Comparison of ENCODE assay signal across 2 cellular contexts in genomic region chr19:1441022-1441426, GRCh38.
TF ChIP-seq lines count a peak whose summit lies in the region.

No MANE protein-coding gene starts in this region.

TF ChIP-seq in A549, 52 proteins besides CTCF, POLR2A, EP300 and RAD21:
- TF ChIP-seq TP53 (CRISPR knock-in tag; IDR thresholded peaks at IDR 0.05) = no peak
- TF ChIP-seq ESRRA (IDR thresholded peaks at IDR 0.05; ENCODE audit: borderline replicate concordance, low read length) = no peak
- TF ChIP-seq ZNF302 (CRISPR knock-in tag; IDR thresholded peaks at IDR 0.05) = no peak
- no peak for TF ChIP-seq GATA3 (IDR thresholded peaks at IDR 0.05; ENCODE audit: borderline replicate concordance)
- TF ChIP-seq, protein P1, sequence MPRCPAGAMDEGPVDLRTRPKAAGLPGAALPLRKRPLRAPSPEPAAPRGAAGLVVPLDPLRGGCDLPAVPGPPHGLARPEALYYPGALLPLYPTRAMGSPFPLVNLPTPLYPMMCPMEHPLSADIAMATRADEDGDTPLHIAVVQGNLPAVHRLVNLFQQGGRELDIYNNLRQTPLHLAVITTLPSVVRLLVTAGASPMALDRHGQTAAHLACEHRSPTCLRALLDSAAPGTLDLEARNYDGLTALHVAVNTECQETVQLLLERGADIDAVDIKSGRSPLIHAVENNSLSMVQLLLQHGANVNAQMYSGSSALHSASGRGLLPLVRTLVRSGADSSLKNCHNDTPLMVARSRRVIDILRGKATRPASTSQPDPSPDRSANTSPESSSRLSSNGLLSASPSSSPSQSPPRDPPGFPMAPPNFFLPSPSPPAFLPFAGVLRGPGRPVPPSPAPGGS (IDR thresholded peaks at IDR 0.05) = no peak
- no peak for TF ChIP-seq EHF (CRISPR knock-in tag; IDR thresholded peaks at IDR 0.05)
- no peak for TF ChIP-seq HMGXB4 (CRISPR knock-in tag; IDR thresholded peaks at IDR 0.05; ENCODE audit: borderline replicate concordance)
- no peak for TF ChIP-seq HES2 (IDR thresholded peaks at IDR 0.05)
- TF ChIP-seq JUN (IDR thresholded peaks at IDR 0.05) = no peak
- TF ChIP-seq HOXA7 (CRISPR knock-in tag; IDR thresholded peaks at IDR 0.05) = no peak
- no peak for TF ChIP-seq EHMT2 (IDR thresholded peaks at IDR 0.05; ENCODE audit: low read depth)
- no peak for TF ChIP-seq NPAS2 (CRISPR knock-in tag; IDR thresholded peaks at IDR 0.05; ENCODE audit: borderline replicate concordance)
- no peak for TF ChIP-seq FOXS1 (CRISPR knock-in tag; IDR thresholded peaks at IDR 0.05)
- TF ChIP-seq TFCP2L1 (CRISPR knock-in tag; IDR thresholded peaks at IDR 0.05) = no peak
- TF ChIP-seq, protein P2, sequence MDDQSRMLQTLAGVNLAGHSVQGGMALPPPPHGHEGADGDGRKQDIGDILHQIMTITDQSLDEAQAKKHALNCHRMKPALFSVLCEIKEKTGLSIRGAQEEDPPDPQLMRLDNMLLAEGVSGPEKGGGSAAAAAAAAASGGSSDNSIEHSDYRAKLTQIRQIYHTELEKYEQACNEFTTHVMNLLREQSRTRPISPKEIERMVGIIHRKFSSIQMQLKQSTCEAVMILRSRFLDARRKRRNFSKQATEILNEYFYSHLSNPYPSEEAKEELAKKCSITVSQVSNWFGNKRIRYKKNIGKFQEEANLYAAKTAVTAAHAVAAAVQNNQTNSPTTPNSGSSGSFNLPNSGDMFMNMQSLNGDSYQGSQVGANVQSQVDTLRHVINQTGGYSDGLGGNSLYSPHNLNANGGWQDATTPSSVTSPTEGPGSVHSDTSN (IDR thresholded peaks at IDR 0.05) = no peak
- TF ChIP-seq SREBF2 (IDR thresholded peaks at IDR 0.05) = no peak
- TF ChIP-seq ZSCAN20 (CRISPR knock-in tag; IDR thresholded peaks at IDR 0.05) = no peak
- TF ChIP-seq NFE2L2 (conservative IDR thresholded peaks at IDR 0.05; ENCODE audit: low read length) = no peak
- no peak for TF ChIP-seq FOSB (CRISPR knock-in tag; IDR thresholded peaks at IDR 0.05)
- TF ChIP-seq KDM5A (IDR thresholded peaks at IDR 0.05) = no peak
TF ChIP-seq in A549: peak in this region for 0.

TF ChIP-seq in WTC11, 78 proteins besides CTCF, POLR2A, EP300 and RAD21:
- TF ChIP-seq IRF1 (CRISPR knock-in tag; IDR thresholded peaks at IDR 0.05) (no peak), MYBL2 (CRISPR knock-in tag; IDR thresholded peaks at IDR 0.05) (no peak), JAZF1 (CRISPR knock-in tag; IDR thresholded peaks at IDR 0.05) (no peak), PRRX2 (CRISPR knock-in tag; IDR thresholded peaks at IDR 0.05) (no peak), CREB1 (CRISPR knock-in tag; IDR thresholded peaks at IDR 0.05) (0 out of 2 replicates have a peak, but pooled peaks have one; percentile 36)
- TF ChIP-seq, protein P3, sequence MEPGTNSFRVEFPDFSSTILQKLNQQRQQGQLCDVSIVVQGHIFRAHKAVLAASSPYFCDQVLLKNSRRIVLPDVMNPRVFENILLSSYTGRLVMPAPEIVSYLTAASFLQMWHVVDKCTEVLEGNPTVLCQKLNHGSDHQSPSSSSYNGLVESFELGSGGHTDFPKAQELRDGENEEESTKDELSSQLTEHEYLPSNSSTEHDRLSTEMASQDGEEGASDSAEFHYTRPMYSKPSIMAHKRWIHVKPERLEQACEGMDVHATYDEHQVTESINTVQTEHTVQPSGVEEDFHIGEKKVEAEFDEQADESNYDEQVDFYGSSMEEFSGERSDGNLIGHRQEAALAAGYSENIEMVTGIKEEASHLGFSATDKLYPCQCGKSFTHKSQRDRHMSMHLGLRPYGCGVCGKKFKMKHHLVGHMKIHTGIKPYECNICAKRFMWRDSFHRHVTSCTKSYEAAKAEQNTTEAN (CRISPR knock-in tag; IDR thresholded peaks at IDR 0.05) = no peak
- TF ChIP-seq, protein P4, sequence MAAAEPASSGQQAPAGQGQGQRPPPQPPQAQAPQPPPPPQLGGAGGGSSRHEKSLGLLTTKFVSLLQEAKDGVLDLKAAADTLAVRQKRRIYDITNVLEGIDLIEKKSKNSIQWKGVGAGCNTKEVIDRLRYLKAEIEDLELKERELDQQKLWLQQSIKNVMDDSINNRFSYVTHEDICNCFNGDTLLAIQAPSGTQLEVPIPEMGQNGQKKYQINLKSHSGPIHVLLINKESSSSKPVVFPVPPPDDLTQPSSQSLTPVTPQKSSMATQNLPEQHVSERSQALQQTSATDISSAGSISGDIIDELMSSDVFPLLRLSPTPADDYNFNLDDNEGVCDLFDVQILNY (CRISPR knock-in tag; IDR thresholded peaks at IDR 0.05) = no peak
- TF ChIP-seq, protein P5, sequence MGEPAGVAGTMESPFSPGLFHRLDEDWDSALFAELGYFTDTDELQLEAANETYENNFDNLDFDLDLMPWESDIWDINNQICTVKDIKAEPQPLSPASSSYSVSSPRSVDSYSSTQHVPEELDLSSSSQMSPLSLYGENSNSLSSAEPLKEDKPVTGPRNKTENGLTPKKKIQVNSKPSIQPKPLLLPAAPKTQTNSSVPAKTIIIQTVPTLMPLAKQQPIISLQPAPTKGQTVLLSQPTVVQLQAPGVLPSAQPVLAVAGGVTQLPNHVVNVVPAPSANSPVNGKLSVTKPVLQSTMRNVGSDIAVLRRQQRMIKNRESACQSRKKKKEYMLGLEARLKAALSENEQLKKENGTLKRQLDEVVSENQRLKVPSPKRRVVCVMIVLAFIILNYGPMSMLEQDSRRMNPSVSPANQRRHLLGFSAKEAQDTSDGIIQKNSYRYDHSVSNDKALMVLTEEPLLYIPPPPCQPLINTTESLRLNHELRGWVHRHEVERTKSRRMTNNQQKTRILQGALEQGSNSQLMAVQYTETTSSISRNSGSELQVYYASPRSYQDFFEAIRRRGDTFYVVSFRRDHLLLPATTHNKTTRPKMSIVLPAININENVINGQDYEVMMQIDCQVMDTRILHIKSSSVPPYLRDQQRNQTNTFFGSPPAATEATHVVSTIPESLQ (CRISPR knock-in tag; IDR thresholded peaks at IDR 0.05) = no peak
